ENCODE assay signal across 1 cellular context in the genomic region with DNA sequence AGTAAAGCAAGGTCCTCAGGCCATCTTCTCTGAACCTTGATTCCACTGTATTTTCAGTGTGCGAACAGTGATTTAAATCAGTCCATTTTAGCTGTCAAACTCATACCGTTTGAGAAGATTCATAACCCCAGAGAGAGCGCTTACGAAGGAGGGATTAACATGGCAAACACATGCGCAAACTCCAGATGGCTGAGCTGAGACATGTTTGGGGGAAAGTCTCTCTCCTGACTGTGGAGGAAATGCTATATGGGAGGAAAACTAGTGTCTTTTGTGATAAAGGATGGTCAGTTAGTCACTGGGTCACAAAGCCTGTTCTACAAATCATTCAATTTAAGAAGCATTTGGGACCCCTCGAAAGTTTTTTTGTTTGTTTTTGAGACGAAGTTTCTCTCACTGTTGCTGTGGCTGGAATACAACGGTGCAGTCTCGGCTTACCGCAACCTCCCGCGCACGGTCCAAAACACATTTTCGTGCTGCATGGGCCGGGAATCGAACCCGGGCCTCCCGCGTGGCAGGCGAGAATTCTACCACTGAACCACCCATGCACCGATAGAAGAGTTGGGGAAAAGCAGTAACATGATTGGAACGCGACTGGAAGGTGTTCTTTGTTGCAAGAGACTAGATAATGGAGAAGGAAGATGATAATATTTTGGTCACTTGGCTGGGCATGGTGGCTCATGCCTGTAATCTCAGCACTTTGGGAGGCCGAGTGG.
A peak's percentile ranks its signal among the peaks of the same experiment; 100 is the strongest.
TF ChIP-seq lines count a peak whose summit lies in the region.

No MANE protein-coding gene starts in this region.

TF ChIP-seq in HepG2, 621 proteins besides CTCF, POLR2A, EP300 and RAD21 (continued from another document and continues in another):
- TF ChIP-seq ZNF646 (CRISPR knock-in tag; IDR thresholded peaks at IDR 0.05) (no peak), NFIB (CRISPR knock-in tag; IDR thresholded peaks at IDR 0.05; ENCODE audit: borderline replicate concordance) (no peak), SNAPC5 (CRISPR knock-in tag; IDR thresholded peaks at IDR 0.05; ENCODE audit: borderline replicate concordance) (peak; percentile 91; the same call in 1 of the 2 replicates), ARNT (IDR thresholded peaks at IDR 0.05) (no peak), ETS1 (CRISPR knock-in tag; IDR thresholded peaks at IDR 0.05) (no peak), HMG20B (CRISPR knock-in tag; conservative IDR thresholded peaks at IDR 0.05) (no peak; the same call in 1 of the 2 replicates), TAF1 (CRISPR knock-in tag; IDR thresholded peaks at IDR 0.05) (no peak), ELF3 (CRISPR knock-in tag; IDR thresholded peaks at IDR 0.05) (no peak), POLR2AphosphoS5 (IDR thresholded peaks at IDR 0.05; ENCODE audit: low read depth, low read length) (no peak), GATAD1 (CRISPR knock-in tag; IDR thresholded peaks at IDR 0.05) (peak; percentile 22; the same call in 1 of the 2 replicates), HHEX (CRISPR knock-in tag; IDR thresholded peaks at IDR 0.05) (peak; percentile 13; the same call in 1 of the 2 replicates), DR1 (CRISPR knock-in tag; IDR thresholded peaks at IDR 0.05) (no peak), HNRNPL (IDR thresholded peaks at IDR 0.05; ENCODE audit: low read depth, low read length) (no peak), AGO2 (optimal IDR thresholded peaks at IDR 0.05; ENCODE audit: low read depth, low read length) (no peak), DNMT3B (CRISPR knock-in tag; conservative IDR thresholded peaks at IDR 0.05) (peak; percentile 91), ZNF20 (CRISPR knock-in tag; IDR thresholded peaks at IDR 0.05) (no peak), TFDP1 (CRISPR knock-in tag; IDR thresholded peaks at IDR 0.05; ENCODE audit: borderline replicate concordance) (peak; percentile 73), ZNF75D (CRISPR knock-in tag; IDR thresholded peaks at IDR 0.05; ENCODE audit: borderline replicate concordance) (no peak), FOXA3 (CRISPR knock-in tag; IDR thresholded peaks at IDR 0.05) (peak; percentile 63), ZNF264 (CRISPR knock-in tag; IDR thresholded peaks at IDR 0.05) (no peak), PLSCR1 (CRISPR knock-in tag; IDR thresholded peaks at IDR 0.05; ENCODE audit: borderline replicate concordance) (no peak)
- TF ChIP-seq, protein P1, sequence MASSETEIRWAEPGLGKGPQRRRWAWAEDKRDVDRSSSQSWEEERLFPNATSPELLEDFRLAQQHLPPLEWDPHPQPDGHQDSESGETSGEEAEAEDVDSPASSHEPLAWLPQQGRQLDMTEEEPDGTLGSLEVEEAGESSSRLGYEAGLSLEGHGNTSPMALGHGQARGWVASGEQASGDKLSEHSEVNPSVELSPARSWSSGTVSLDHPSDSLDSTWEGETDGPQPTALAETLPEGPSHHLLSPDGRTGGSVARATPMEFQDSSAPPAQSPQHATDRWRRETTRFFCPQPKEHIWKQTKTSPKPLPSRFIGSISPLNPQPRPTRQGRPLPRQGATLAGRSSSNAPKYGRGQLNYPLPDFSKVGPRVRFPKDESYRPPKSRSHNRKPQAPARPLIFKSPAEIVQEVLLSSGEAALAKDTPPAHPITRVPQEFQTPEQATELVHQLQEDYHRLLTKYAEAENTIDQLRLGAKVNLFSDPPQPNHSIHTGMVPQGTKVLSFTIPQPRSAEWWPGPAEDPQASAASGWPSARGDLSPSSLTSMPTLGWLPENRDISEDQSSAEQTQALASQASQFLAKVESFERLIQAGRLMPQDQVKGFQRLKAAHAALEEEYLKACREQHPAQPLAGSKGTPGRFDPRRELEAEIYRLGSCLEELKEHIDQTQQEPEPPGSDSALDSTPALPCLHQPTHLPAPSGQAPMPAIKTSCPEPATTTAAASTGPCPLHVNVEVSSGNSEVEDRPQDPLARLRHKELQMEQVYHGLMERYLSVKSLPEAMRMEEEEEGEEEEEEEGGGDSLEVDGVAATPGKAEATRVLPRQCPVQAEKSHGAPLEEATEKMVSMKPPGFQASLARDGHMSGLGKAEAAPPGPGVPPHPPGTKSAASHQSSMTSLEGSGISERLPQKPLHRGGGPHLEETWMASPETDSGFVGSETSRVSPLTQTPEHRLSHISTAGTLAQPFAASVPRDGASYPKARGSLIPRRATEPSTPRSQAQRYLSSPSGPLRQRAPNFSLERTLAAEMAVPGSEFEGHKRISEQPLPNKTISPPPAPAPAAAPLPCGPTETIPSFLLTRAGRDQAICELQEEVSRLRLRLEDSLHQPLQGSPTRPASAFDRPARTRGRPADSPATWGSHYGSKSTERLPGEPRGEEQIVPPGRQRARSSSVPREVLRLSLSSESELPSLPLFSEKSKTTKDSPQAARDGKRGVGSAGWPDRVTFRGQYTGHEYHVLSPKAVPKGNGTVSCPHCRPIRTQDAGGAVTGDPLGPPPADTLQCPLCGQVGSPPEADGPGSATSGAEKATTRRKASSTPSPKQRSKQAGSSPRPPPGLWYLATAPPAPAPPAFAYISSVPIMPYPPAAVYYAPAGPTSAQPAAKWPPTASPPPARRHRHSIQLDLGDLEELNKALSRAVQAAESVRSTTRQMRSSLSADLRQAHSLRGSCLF (CRISPR knock-in tag; IDR thresholded peaks at IDR 0.05; ENCODE audit: borderline replicate concordance), result no peak
- TF ChIP-seq, protein P2, sequence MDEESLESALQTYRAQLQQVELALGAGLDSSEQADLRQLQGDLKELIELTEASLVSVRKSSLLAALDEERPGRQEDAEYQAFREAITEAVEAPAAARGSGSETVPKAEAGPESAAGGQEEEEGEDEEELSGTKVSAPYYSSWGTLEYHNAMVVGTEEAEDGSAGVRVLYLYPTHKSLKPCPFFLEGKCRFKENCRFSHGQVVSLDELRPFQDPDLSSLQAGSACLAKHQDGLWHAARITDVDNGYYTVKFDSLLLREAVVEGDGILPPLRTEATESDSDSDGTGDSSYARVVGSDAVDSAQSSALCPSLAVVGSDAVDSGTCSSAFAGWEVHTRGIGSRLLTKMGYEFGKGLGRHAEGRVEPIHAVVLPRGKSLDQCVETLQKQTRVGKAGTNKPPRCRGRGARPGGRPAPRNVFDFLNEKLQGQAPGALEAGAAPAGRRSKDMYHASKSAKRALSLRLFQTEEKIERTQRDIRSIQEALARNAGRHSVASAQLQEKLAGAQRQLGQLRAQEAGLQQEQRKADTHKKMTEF (CRISPR knock-in tag; IDR thresholded peaks at IDR 0.05), result peak; percentile 95
- TF ChIP-seq, protein P3, sequence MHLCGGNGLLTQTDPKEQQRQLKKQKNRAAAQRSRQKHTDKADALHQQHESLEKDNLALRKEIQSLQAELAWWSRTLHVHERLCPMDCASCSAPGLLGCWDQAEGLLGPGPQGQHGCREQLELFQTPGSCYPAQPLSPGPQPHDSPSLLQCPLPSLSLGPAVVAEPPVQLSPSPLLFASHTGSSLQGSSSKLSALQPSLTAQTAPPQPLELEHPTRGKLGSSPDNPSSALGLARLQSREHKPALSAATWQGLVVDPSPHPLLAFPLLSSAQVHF (CRISPR knock-in tag; IDR thresholded peaks at IDR 0.05), result no peak
- TF ChIP-seq, protein P4, sequence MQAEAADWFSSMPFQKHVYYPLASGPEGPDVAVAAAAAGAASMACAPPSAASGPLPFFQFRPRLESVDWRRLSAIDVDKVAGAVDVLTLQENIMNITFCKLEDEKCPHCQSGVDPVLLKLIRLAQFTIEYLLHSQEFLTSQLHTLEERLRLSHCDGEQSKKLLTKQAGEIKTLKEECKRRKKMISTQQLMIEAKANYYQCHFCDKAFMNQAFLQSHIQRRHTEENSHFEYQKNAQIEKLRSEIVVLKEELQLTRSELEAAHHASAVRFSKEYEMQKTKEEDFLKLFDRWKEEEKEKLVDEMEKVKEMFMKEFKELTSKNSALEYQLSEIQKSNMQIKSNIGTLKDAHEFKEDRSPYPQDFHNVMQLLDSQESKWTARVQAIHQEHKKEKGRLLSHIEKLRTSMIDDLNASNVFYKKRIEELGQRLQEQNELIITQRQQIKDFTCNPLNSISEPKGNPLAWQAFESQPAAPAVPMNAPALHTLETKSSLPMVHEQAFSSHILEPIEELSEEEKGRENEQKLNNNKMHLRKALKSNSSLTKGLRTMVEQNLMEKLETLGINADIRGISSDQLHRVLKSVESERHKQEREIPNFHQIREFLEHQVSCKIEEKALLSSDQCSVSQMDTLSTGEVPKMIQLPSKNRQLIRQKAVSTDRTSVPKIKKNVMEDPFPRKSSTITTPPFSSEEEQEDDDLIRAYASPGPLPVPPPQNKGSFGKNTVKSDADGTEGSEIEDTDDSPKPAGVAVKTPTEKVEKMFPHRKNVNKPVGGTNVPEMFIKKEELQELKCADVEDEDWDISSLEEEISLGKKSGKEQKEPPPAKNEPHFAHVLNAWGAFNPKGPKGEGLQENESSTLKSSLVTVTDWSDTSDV (CRISPR knock-in tag; IDR thresholded peaks at IDR 0.05), result no peak
- TF ChIP-seq, protein P5, sequence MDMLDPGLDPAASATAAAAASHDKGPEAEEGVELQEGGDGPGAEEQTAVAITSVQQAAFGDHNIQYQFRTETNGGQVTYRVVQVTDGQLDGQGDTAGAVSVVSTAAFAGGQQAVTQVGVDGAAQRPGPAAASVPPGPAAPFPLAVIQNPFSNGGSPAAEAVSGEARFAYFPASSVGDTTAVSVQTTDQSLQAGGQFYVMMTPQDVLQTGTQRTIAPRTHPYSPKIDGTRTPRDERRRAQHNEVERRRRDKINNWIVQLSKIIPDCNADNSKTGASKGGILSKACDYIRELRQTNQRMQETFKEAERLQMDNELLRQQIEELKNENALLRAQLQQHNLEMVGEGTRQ (IDR thresholded peaks at IDR 0.05; ENCODE audit: low read depth, low read length), result no peak
- TF ChIP-seq, protein P5 (CRISPR knock-in tag; IDR thresholded peaks at IDR 0.05; ENCODE audit: borderline replicate concordance), result no peak
